In genomic region chr1:198549863-198550262, GRCh38 we compare ENCODE assay signal across 1 cellular context.
A peak's percentile ranks its signal among the peaks of the same experiment; 100 is the strongest.
TF ChIP-seq lines count a peak whose summit lies in the region.

No MANE protein-coding gene starts in this region.

TF ChIP-seq in GM12878, 131 proteins besides CTCF, POLR2A, EP300 and RAD21 (continued from another document):
- TF ChIP-seq ZSCAN29 (IDR thresholded peaks at IDR 0.05): no peak
- no peak for TF ChIP-seq STAT3 (IDR thresholded peaks at IDR 0.05; ENCODE audit: low read depth, low read length)
- TF ChIP-seq DPF2 (IDR thresholded peaks at IDR 0.05): peak; percentile 53; the same call in 1 of the 2 replicates
- 0 out of 2 replicates have a peak, but pooled peaks have one; percentile 44 for TF ChIP-seq ZBED1 (IDR thresholded peaks at IDR 0.05; ENCODE audit: borderline replicate concordance)
- peak; percentile 57; the same call in 1 of the 2 replicates for TF ChIP-seq ATF2 (IDR thresholded peaks at IDR 0.05; ENCODE audit: low read length)
- peak; percentile 54; the same call in 1 of the 2 replicates for TF ChIP-seq MTA3 (IDR thresholded peaks at IDR 0.05; ENCODE audit: borderline replicate concordance, low read length)
- TF ChIP-seq PBX3 (IDR thresholded peaks at IDR 0.05; ENCODE audit: insufficient replicate concordance, low read depth, low read length): no peak
- TF ChIP-seq IKZF2 (IDR thresholded peaks at IDR 0.05): peak; percentile 74 to 83
- TF ChIP-seq NRF1 (conservative IDR thresholded peaks at IDR 0.05; ENCODE audit: low read depth, low read length): no peak
- no peak for TF ChIP-seq JUND (IDR thresholded peaks at IDR 0.05; ENCODE audit: low read depth, low read length)
- TF ChIP-seq ZNF384 (IDR thresholded peaks at IDR 0.05; ENCODE audit: borderline replicate concordance, low read depth, low read length): no peak
- TF ChIP-seq CBFB (IDR thresholded peaks at IDR 0.05; ENCODE audit: low read depth): no peak
- no peak for TF ChIP-seq E2F4 (IDR thresholded peaks at IDR 0.05; ENCODE audit: low read depth, low read length)
- no peak for TF ChIP-seq SMARCA5 (IDR thresholded peaks at IDR 0.05)
- TF ChIP-seq BCL11A (IDR thresholded peaks at IDR 0.05; ENCODE audit: low read depth, low read length): peak; percentile 30; the same call in 1 of the 2 replicates
- peak; percentile 38; the same call in 1 of the 2 replicates for TF ChIP-seq PAX5 (IDR thresholded peaks at IDR 0.05; ENCODE audit: borderline replicate concordance, low read depth, low read length)
- TF ChIP-seq SUZ12 (IDR thresholded peaks at IDR 0.05; ENCODE audit: unreplicated experiment): no peak
- TF ChIP-seq ATF3 (IDR thresholded peaks at IDR 0.05; ENCODE audit: borderline replicate concordance, extremely low read depth, low read depth, low read length): no peak
- TF ChIP-seq SMC3 (IDR thresholded peaks at IDR 0.05; ENCODE audit: borderline replicate concordance, low read length): no peak
- TF ChIP-seq BRCA1 (IDR thresholded peaks at IDR 0.05; ENCODE audit: low read depth, low read length): no peak
- peak; percentile 30; the same call in 1 of the 2 replicates for TF ChIP-seq MEF2A (IDR thresholded peaks at IDR 0.05; ENCODE audit: insufficient read depth, low read depth, low read length)
- peak; percentile 82 for TF ChIP-seq IKZF1 (conservative IDR thresholded peaks at IDR 0.05)
- TF ChIP-seq SPI1 (IDR thresholded peaks at IDR 0.05; ENCODE audit: borderline replicate concordance, insufficient read depth, low read depth, low read length): peak; percentile 85
- peak in 1 of 2 experiments; percentile 31; a peak in 1 of 4 replicates for TF ChIP-seq ETV6 (conservative IDR thresholded peaks at IDR 0.05 in 1 of 2, IDR thresholded peaks at IDR 0.05 in 1 of 2; ENCODE audit: borderline replicate concordance in 1 of 2, low read depth in 1 of 2)
- TF ChIP-seq SMAD1 (IDR thresholded peaks at IDR 0.05; ENCODE audit: low read depth, partially characterized antibody): no peak
- TF ChIP-seq NFIC (IDR thresholded peaks at IDR 0.05; ENCODE audit: low read depth, low read length): peak; percentile 73; the same call in 1 of the 2 replicates
- TF ChIP-seq EED (IDR thresholded peaks at IDR 0.05; ENCODE audit: low read depth): peak; percentile 77
- no peak for TF ChIP-seq ZBTB4 (CRISPR knock-in tag; IDR thresholded peaks at IDR 0.05)
- peak; percentile 80 for TF ChIP-seq NR2F1 (conservative IDR thresholded peaks at IDR 0.05)
- TF ChIP-seq CREM (IDR thresholded peaks at IDR 0.05; ENCODE audit: low read depth): peak; percentile 26; the same call in 1 of the 2 replicates
- no peak for TF ChIP-seq HCFC1 (IDR thresholded peaks at IDR 0.05; ENCODE audit: low read length)
- peak; percentile 52; the same call in 1 of the 2 replicates for TF ChIP-seq ATF7 (IDR thresholded peaks at IDR 0.05; ENCODE audit: low read depth)
- peak; percentile 67; the same call in 1 of the 2 replicates for TF ChIP-seq RELB (IDR thresholded peaks at IDR 0.05; ENCODE audit: low read depth)
- TF ChIP-seq ESRRA (IDR thresholded peaks at IDR 0.05; ENCODE audit: low read length): 0 out of 2 replicates have a peak, but pooled peaks have one; percentile 69
